Comparison of ENCODE assay signal across 21 cellular contexts in the genomic region with DNA sequence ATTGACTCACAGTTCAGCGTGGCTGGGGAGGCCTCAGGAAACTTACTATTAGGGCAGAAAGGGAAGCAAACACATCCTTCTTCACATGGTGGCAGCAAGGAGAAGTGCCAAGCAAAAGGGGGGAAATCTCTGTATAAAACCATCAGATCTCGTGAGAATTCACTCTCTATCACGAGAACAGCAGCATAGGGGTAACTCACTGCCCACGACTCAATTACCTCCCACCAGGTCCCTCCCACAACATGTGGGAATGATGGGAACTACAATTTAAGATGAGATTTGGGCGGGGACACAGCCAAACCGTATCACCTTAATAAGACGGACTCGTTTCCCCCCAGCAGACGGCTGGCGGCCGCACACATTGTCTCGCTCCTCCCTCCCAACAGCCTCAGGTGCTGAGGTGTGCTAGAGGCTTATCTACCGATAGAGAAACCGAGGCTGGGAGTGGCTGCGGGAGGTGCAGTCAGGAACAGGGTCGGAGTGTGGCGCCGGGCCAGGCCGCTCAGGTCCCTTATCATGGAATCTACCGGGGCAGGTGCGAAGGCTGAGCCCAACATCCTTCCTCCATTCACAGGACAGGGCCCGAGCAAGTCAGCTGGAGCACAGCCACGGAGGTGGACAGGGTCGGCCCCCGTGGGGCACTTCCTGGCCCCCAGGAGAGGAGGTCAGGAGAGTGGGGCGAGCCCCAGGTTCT. TPM values are rescaled to one million over a fixed set of nuclear protein-coding genes. Genes with fewer than 3 reads are reported as not detected.
DNase-seq lines count a peak whose midpoint lies in the region; ATAC-seq and TF ChIP-seq lines count a peak whose summit lies in the region.
"Had no signal": no experiment of that assay in that cellular context is flagged by ENCODE, and none has a peak within 500 bp of the region (broad histone marks: within the 10 kb centered on the region; RNA-seq: fewer than 3 reads in every experiment).

No MANE protein-coding gene starts in this region.

- H3K27me3 ChIP-seq in WERI-Rb-1 (ENCODE audit: insufficient read depth, low read depth, severe bottlenecking) (no peaks in the 10 kb centered on the region), lower lobe of right lung (ENCODE audit: low read depth) (peaks cover 15% of the 10 kb centered on the region), spleen (replicated peaks in 1 of 7) (peaks cover 0 to 31% (median 0%) of the 10 kb centered on the region in 7 donors)
- H3K27me3 ChIP-seq: BLaER1 had no signal

- H3K36me3 Mint-ChIP-seq in activated CD4-positive, alpha-beta T cell treated with anti-CD3 and anti-CD28 coated beads, Interleukin-2, amount 10 ng/mL, durations not matched to agents 24 days and 14 days (ENCODE audit: low read depth) = no peaks in the 10 kb centered on the region

- H3K9me3 ChIP-seq in WERI-Rb-1 (ENCODE audit: severe bottlenecking) = no peaks in the 10 kb centered on the region
- H3K9me3 ChIP-seq in lower lobe of right lung = no peaks in the 10 kb centered on the region
- H3K9me3 ChIP-seq in spleen = no peaks in the 10 kb centered on the region
- H3K9me3 ChIP-seq: BLaER1 had no signal

- H3K4me1 ChIP-seq in lower lobe of right lung (peaks cover 8% of the 10 kb centered on the region), spleen (peaks cover 0 to 22% (median 9%) of the 10 kb centered on the region in 6 donors)

- H3K27ac Mint-ChIP-seq in activated CD4-positive, alpha-beta T cell treated with anti-CD3 and anti-CD28 coated beads, Interleukin-2, amount 10 ng/mL, durations not matched to agents 24 days and 14 days = peak overlapping the region; percentile 16

- H3K4me3 ChIP-seq in WERI-Rb-1 (ENCODE audit: low read depth, low read length) (no peak overlapping the region), lower lobe of right lung (no peak overlapping the region), spleen (no peak overlapping the region)
- H3K4me3 ChIP-seq: BLaER1, GM12878 had no signal

- peaks cover 1% of the 10 kb centered on the region for H3K27me3 Mint-ChIP-seq in activated CD4-positive, alpha-beta T cell treated with anti-CD3 and anti-CD28 coated beads, Interleukin-2, amount 10 ng/mL, durations not matched to agents 24 days and 14 days

- ATAC-seq in lower lobe of right lung = no peak
- ATAC-seq: GM12878 had no signal

- DNase-seq in activated CD4-positive, alpha-beta T cell treated with anti-CD3 and anti-CD28 coated beads, Interleukin-2, amount 10 ng/mL, durations not matched to agents 24 days and 14 days = no peak
- DNase-seq in activated CD4-positive, alpha-beta T cell treated with anti-CD3 and anti-CD28 coated beads for 48 hours = no peak
- peak; percentile 5 for DNase-seq in WERI-Rb-1
- DNase-seq in lower lobe of right lung = peak; percentile 37
- peak; percentile 59 for DNase-seq in spleen
- no peak for DNase-seq in NCI-H1105 (lab: John Stamatoyannopoulos, UW)
- no peak for DNase-seq in stimulated activated CD4-positive, alpha-beta T cell treated with anti-CD3 and anti-CD28 coated beads, Interleukin-4, amount 100 ng/mL, for 1 hour
- no peak for DNase-seq in AG08396 (ENCODE audit: low spot score)
- DNase-seq: DMS 273 treated with DMSO at 0.1 percent for 48 hours, GDM1, HCEC 1CT, KG1, NCI-H1436, NCI-H2029 treated with DMSO at 0.1 percent for 48 hours, NCI-H2171 treated with DMSO at 0.1 percent for 48 hours, NCI-H748 treated with DMSO at 0.1 percent for 48 hours had no signal

- peaks cover 3% of the 10 kb centered on the region for H3K4me1 Mint-ChIP-seq in activated CD4-positive, alpha-beta T cell treated with anti-CD3 and anti-CD28 coated beads, Interleukin-2, amount 10 ng/mL, durations not matched to agents 24 days and 14 days

- WGBS in spleen, 5 donors = 71 to 85% (median 80%) methylated on average over 26 of the region's 26 CpGs

- no peaks in the 10 kb centered on the region for H3K9me3 Mint-ChIP-seq in activated CD4-positive, alpha-beta T cell treated with anti-CD3 and anti-CD28 coated beads, Interleukin-2, amount 10 ng/mL, durations not matched to agents 24 days and 14 days

- intact Hi-C loops in activated CD4-positive, alpha-beta T cell treated with anti-CD3 and anti-CD28 coated beads, Interleukin-2, amount 10 ng/mL, durations not matched to agents 24 days and 14 days (cut with micrococcal nuclease) = no loop called here
- intact Hi-C loops in lower lobe of right lung (cut with DNase I) (no loop called here), spleen (cut with DNase I; ENCODE audit: low total_unique reads) (no loop called here)

- no peaks in the 10 kb centered on the region for H3K36me3 ChIP-seq in WERI-Rb-1
- no peaks in the 10 kb centered on the region for H3K36me3 ChIP-seq in lower lobe of right lung
- H3K36me3 ChIP-seq in spleen = no peaks in the 10 kb centered on the region
- H3K36me3 ChIP-seq: BLaER1 had no signal

- H3K27ac ChIP-seq in WERI-Rb-1 = no peak overlapping the region
- no peak overlapping the region for H3K27ac ChIP-seq in lower lobe of right lung
- no peak overlapping the region for H3K27ac ChIP-seq in spleen
- H3K27ac ChIP-seq: 22Rv1, BLaER1, RWPE1 had no signal

- H3K4me3 Mint-ChIP-seq in activated CD4-positive, alpha-beta T cell treated with anti-CD3 and anti-CD28 coated beads, Interleukin-2, amount 10 ng/mL, durations not matched to agents 24 days and 14 days = no peak overlapping the region

- no peak for TF ChIP-seq CTCF in WERI-Rb-1 (IDR thresholded peaks at IDR 0.05; ENCODE audit: low read depth, low read length)
- no peak for TF ChIP-seq CTCF in lower lobe of right lung (IDR thresholded peaks at IDR 0.05)
- TF ChIP-seq CTCF in spleen (IDR thresholded peaks at IDR 0.05 in 8 of 11, conservative IDR thresholded peaks at IDR 0.05 in 3 of 11) = no peak

- no peak for TF ChIP-seq POLR2A in spleen (IDR thresholded peaks at IDR 0.05)

RNA-seq across cellular contexts. Expression of a gene that starts 4.9 kb away (rescaled TPM):
- total RNA-seq in activated CD4-positive, alpha-beta T cell treated with anti-CD3 and anti-CD28 coated beads, Interleukin-2, amount 10 ng/mL, durations not matched to agents 24 days and 14 days = 9.3 and 11.0 TPM in 2 replicates
- total RNA-seq in lower lobe of right lung = 4.5 TPM
- 1 to 10 TPM in 5 of 7 donors, under 1 TPM in 1, not detected in 1; 0.79 to 3.8 (median 1.5) TPM for total RNA-seq in spleen
- 1 to 10 TPM in 2 of 3 donors, under 1 TPM in 1; 0.73 to 1.6 (median 1.5) TPM for polyA plus RNA-seq in spleen

RNA-seq across cellular contexts. Expression of a gene that starts 8.2 kb away (rescaled TPM):
- total RNA-seq in activated CD4-positive, alpha-beta T cell treated with anti-CD3 and anti-CD28 coated beads, Interleukin-2, amount 10 ng/mL, durations not matched to agents 24 days and 14 days = 10.2 and 11.8 TPM in 2 replicates
- total RNA-seq in lower lobe of right lung (26.5 TPM), spleen (1 to 10 TPM in 6 of 7 donors, under 1 TPM in 1; 0.81 to 4.9 (median 1.5) TPM)
- 1 to 10 TPM in 2 of 3 donors, under 1 TPM in 1; 0.49 to 3.4 (median 1.8) TPM for polyA plus RNA-seq in spleen
- total RNA-seq: NCI-H460 had no signal

RNA-seq across cellular contexts. Expression of a gene that starts 26.9 kb away (rescaled TPM):
- total RNA-seq in activated CD4-positive, alpha-beta T cell treated with anti-CD3 and anti-CD28 coated beads, Interleukin-2, amount 10 ng/mL, durations not matched to agents 24 days and 14 days = not detected in 2 replicates
- not detected for total RNA-seq in lower lobe of right lung
- total RNA-seq in spleen = not detected
- polyA plus RNA-seq in spleen = not detected
- total RNA-seq: GM12878, NCI-H460 had no signal
- polyA plus RNA-seq: GM12878 had no signal

RNA-seq across cellular contexts. Expression of a gene that starts 32.8 kb away (rescaled TPM):
- not detected in 2 replicates for total RNA-seq in activated CD4-positive, alpha-beta T cell treated with anti-CD3 and anti-CD28 coated beads, Interleukin-2, amount 10 ng/mL, durations not matched to agents 24 days and 14 days
- total RNA-seq in lower lobe of right lung (15.3 TPM), spleen (under 1 TPM in 1 of 7 donors, not detected in 6; 0.60 TPM)
- polyA plus RNA-seq in spleen = under 1 TPM in 2 of 3 donors, not detected in 1; 0.19 to 0.33 TPM
- total RNA-seq: GM12878, NCI-H460 had no signal
- polyA plus RNA-seq: GM12878 had no signal

RNA-seq across cellular contexts. Expression of a gene that starts 37.8 kb away (rescaled TPM):
- total RNA-seq in activated CD4-positive, alpha-beta T cell treated with anti-CD3 and anti-CD28 coated beads, Interleukin-2, amount 10 ng/mL, durations not matched to agents 24 days and 14 days = not detected in 2 replicates
- total RNA-seq in lower lobe of right lung = not detected
- under 1 TPM in 2 of 7 donors, not detected in 5; 0.32 to 0.67 TPM for total RNA-seq in spleen
- under 1 TPM in 1 of 3 donors, not detected in 2; 0.03 TPM for polyA plus RNA-seq in spleen
- total RNA-seq: GM12878, NCI-H460 had no signal
- polyA plus RNA-seq: GM12878 had no signal

Comparison
In these comparisons a context has a peak if more than half of its experiments do, and no peak if none do; other contexts are left out.
1. DNase-seq: peak in WERI-Rb-1 (single experiment), lower lobe of right lung (single experiment) and spleen (single experiment); none in activated CD4-positive, alpha-beta T cell treated with anti-CD3 and anti-CD28 coated beads, Interleukin-2, amount 10 ng/mL, durations not matched to agents 24 days and 14 days (single experiment), activated CD4-positive, alpha-beta T cell treated with anti-CD3 and anti-CD28 coated beads for 48 hours (single experiment), NCI-H1105 (single experiment), stimulated activated CD4-positive, alpha-beta T cell treated with anti-CD3 and anti-CD28 coated beads, Interleukin-4, amount 100 ng/mL, for 1 hour (single experiment) and AG08396 (single experiment).